ENCODE assay signal across 1 cellular context in the genomic region with DNA sequence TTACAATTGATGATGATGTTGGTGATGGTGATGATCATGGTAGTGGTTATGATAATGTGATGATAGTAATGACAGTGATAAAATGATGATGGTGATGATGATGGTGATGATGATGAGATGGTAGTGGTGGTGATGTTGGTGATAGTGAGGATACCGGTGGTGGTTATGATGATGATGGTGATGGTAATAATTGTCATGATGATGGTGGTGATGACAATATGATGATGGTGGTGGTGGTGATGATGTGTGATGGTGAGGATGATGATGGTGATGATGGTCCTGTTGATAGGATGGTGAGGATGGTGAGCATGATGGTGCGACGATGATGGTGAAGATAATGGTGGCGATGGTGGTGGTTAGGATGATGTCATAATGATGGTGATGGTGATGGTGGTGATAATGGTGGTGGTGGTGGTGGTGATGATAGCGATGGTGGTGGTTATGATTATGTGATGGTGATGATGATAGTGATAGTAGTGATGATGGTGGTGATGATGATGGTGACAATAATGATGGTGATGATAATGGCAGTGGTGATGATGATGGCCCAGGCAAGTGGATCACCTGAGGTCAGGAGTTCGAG.
TF ChIP-seq lines count a peak whose summit lies in the region.

No MANE protein-coding gene starts in this region.

TF ChIP-seq in HEK293, 187 proteins besides CTCF, POLR2A, EP300 and RAD21 (continued from another document):
- TF ChIP-seq, protein P1, sequence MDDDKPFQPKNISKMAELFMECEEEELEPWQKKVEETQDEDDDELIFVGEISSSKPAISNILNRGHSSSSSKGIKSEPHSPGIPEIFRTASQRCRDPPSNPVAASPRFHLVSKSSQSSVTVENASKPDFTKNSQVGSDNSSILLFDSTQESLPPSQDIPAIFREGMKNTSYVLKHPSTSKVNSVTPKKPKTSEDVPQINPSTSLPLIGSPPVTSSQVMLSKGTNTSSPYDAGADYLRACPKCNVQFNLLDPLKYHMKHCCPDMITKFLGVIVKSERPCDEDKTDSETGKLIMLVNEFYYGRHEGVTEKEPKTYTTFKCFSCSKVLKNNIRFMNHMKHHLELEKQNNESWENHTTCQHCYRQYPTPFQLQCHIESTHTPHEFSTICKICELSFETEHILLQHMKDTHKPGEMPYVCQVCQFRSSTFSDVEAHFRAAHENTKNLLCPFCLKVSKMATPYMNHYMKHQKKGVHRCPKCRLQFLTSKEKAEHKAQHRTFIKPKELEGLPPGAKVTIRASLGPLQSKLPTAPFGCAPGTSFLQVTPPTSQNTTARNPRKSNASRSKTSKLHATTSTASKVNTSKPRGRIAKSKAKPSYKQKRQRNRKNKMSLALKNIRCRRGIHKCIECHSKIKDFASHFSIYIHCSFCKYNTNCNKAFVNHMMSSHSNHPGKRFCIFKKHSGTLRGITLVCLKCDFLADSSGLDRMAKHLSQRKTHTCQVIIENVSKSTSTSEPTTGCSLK (tag by site-specific recombination; IDR thresholded peaks at IDR 0.05): no peak
- TF ChIP-seq ZNF133 (tag by site-specific recombination; IDR thresholded peaks at IDR 0.05) (no peak), ZNF549 (tag by site-specific recombination; IDR thresholded peaks at IDR 0.05) (no peak), ZNF174 (tag by site-specific recombination; IDR thresholded peaks at IDR 0.05) (no peak), ZNF843 (tag by site-specific recombination; IDR thresholded peaks at IDR 0.05) (no peak)
- TF ChIP-seq, protein P2, sequence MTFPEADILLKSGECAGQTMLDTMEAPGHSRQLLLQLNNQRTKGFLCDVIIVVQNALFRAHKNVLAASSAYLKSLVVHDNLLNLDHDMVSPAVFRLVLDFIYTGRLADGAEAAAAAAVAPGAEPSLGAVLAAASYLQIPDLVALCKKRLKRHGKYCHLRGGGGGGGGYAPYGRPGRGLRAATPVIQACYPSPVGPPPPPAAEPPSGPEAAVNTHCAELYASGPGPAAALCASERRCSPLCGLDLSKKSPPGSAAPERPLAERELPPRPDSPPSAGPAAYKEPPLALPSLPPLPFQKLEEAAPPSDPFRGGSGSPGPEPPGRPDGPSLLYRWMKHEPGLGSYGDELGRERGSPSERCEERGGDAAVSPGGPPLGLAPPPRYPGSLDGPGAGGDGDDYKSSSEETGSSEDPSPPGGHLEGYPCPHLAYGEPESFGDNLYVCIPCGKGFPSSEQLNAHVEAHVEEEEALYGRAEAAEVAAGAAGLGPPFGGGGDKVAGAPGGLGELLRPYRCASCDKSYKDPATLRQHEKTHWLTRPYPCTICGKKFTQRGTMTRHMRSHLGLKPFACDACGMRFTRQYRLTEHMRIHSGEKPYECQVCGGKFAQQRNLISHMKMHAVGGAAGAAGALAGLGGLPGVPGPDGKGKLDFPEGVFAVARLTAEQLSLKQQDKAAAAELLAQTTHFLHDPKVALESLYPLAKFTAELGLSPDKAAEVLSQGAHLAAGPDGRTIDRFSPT (tag by site-specific recombination; IDR thresholded peaks at IDR 0.05): no peak
- TF ChIP-seq, protein P3, sequence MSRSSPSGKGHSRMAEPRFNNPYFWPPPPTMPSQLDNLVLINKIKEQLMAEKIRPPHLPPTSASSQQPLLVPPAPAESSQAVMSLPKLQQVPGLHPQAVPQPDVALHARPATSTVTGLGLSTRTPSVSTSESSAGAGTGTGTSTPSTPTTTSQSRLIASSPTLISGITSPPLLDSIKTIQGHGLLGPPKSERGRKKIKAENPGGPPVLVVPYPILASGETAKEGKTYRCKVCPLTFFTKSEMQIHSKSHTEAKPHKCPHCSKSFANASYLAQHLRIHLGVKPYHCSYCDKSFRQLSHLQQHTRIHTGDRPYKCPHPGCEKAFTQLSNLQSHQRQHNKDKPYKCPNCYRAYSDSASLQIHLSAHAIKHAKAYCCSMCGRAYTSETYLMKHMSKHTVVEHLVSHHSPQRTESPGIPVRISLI (tag by site-specific recombination; IDR thresholded peaks at IDR 0.05): no peak
- TF ChIP-seq, protein P4, sequence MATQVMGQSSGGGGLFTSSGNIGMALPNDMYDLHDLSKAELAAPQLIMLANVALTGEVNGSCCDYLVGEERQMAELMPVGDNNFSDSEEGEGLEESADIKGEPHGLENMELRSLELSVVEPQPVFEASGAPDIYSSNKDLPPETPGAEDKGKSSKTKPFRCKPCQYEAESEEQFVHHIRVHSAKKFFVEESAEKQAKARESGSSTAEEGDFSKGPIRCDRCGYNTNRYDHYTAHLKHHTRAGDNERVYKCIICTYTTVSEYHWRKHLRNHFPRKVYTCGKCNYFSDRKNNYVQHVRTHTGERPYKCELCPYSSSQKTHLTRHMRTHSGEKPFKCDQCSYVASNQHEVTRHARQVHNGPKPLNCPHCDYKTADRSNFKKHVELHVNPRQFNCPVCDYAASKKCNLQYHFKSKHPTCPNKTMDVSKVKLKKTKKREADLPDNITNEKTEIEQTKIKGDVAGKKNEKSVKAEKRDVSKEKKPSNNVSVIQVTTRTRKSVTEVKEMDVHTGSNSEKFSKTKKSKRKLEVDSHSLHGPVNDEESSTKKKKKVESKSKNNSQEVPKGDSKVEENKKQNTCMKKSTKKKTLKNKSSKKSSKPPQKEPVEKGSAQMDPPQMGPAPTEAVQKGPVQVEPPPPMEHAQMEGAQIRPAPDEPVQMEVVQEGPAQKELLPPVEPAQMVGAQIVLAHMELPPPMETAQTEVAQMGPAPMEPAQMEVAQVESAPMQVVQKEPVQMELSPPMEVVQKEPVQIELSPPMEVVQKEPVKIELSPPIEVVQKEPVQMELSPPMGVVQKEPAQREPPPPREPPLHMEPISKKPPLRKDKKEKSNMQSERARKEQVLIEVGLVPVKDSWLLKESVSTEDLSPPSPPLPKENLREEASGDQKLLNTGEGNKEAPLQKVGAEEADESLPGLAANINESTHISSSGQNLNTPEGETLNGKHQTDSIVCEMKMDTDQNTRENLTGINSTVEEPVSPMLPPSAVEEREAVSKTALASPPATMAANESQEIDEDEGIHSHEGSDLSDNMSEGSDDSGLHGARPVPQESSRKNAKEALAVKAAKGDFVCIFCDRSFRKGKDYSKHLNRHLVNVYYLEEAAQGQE (tag by site-specific recombination; IDR thresholded peaks at IDR 0.05): no peak
